ENCODE assay signal across 9 cellular contexts in genomic region chr1:211384524-211384923, GRCh38.
"Had no signal": no experiment of that assay in that cellular context is flagged by ENCODE, and none has a peak within 500 bp of the region (broad histone marks: within the 10 kb centered on the region; RNA-seq: fewer than 3 reads in every experiment).

No MANE protein-coding gene starts in this region.

- H3K27ac Mint-ChIP-seq: GM23338 had no signal

- H3K27ac ChIP-seq: HL-60 had no signal

- FAIRE-seq: H1, HepG2 had no signal

- ATAC-seq: GM23338, HepG2 had no signal

- DNase-seq: H7, HCEC 1CT, HFFc6, KG1 had no signal

- H3K9me3 Mint-ChIP-seq: GM23338, HFFc6, IgD-negative memory B cell had no signal

- H3K27me3 Mint-ChIP-seq: IgD-negative memory B cell had no signal

- H2AFZ ChIP-seq: GM23338 had no signal

- H3K36me3 Mint-ChIP-seq: IgD-negative memory B cell had no signal
